In the genomic region with DNA sequence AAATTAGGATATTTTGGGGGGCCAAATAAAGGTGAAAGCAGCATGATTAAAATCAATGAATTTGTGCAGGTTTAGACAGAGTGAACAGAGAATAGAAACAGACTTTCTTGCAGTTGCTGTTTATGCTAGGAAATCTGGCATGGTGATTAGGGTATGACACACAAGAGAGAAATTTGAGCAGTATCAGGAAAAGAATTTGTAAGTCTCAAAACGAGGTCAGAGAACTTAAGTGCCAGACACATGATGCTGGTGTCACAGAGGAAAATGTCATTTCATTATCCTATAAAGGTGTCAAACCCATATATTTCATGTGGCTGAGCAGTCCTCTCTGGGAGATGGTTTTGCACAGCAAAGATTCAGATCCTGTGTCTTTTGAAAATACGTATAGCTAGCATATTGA, we compare ENCODE assay signal across 15 cellular contexts. TPM values are rescaled to one million over a fixed set of nuclear protein-coding genes. Genes with fewer than 3 reads are reported as not detected.
DNase-seq lines count a peak whose midpoint lies in the region; ATAC-seq and TF ChIP-seq lines count a peak whose summit lies in the region.
"Had no signal": no experiment of that assay in that cellular context is flagged by ENCODE, and none has a peak within 500 bp of the region (broad histone marks: within the 10 kb centered on the region; RNA-seq: fewer than 3 reads in every experiment).

No MANE protein-coding gene starts in this region.

- TF ChIP-seq POLR2A in vagina (IDR thresholded peaks at IDR 0.05), result no peak

- H3K27ac Mint-ChIP-seq in type B pancreatic cell, result no peak overlapping the region
- H3K27ac Mint-ChIP-seq: GM23338, progenitor cell of endocrine pancreas had no signal

- ATAC-seq in Right ventricle myocardium inferior (peak; percentile 63), HG03520 (IDR thresholded peaks at IDR 0.05; ENCODE audit: unreplicated experiment) (no peak)
- ATAC-seq: GM23338 had no signal

- H3K4me3 ChIP-seq in vagina, result no peak overlapping the region
- H3K4me3 ChIP-seq: GM23338, SJCRH30 had no signal

- DNase-seq in Right ventricle myocardium inferior (ENCODE audit: missing footprints) (no peak), cardiac septum (ENCODE audit: low spot score) (no peak), astrocyte of the hippocampus (ENCODE audit: low read depth, low spot score) (peak; percentile 84), hepatic stellate cell (ENCODE audit: low spot score) (peak; percentile 56), vagina (ENCODE audit: extremely low spot score in 2 of 2) (no peak), type B pancreatic cell (ENCODE audit: extremely low spot score, unreplicated experiment) (no peak)
- DNase-seq in activated CD4-positive, alpha-beta T cell treated with anti-CD3 and anti-CD28 coated beads for 4 hours, result no peak
- DNase-seq: central memory CD4-positive, alpha-beta T cell; NCI-H187 treated with DMSO at 0.1 percent for 48 hours had no signal

- peak overlapping the region; percentile 51 for H3K27ac ChIP-seq in vagina
- H3K27ac ChIP-seq: SJCRH30 had no signal

- H3K36me3 Mint-ChIP-seq in type B pancreatic cell, result no peaks in the 10 kb centered on the region

- H3K27me3 Mint-ChIP-seq in type B pancreatic cell, result no peaks in the 10 kb centered on the region
- H3K27me3 Mint-ChIP-seq: progenitor cell of endocrine pancreas had no signal

- intact Hi-C loops in Right ventricle myocardium inferior (cut with DNase I), result no loop called here
- intact Hi-C loops in cardiac septum (cut with DNase I), result no loop called here
- intact Hi-C loops in vagina (cut with DNase I), result no loop called here

- no peaks in the 10 kb centered on the region for H3K4me1 ChIP-seq in vagina

- no peaks in the 10 kb centered on the region for H3K9me3 ChIP-seq in vagina
- H3K9me3 ChIP-seq: SJCRH30 had no signal

- H3K9me3 Mint-ChIP-seq in type B pancreatic cell, result no peaks in the 10 kb centered on the region
- H3K9me3 Mint-ChIP-seq: GM23338 had no signal

- H3K4me1 Mint-ChIP-seq in type B pancreatic cell (ENCODE audit: unreplicated experiment), result no peaks in the 10 kb centered on the region
- H3K4me1 Mint-ChIP-seq: GM23338 had no signal

- no peak for TF ChIP-seq CTCF in vagina (IDR thresholded peaks at IDR 0.05)
- no peak for TF ChIP-seq CTCF in type B pancreatic cell (conservative IDR thresholded peaks at IDR 0.05)

- no peak overlapping the region for H3K4me3 Mint-ChIP-seq in type B pancreatic cell
- H3K4me3 Mint-ChIP-seq: GM23338 had no signal

- H3K27me3 ChIP-seq in vagina, result no peaks in the 10 kb centered on the region
- H3K27me3 ChIP-seq: SJCRH30 had no signal

- no peaks in the 10 kb centered on the region for H3K36me3 ChIP-seq in vagina
- H3K36me3 ChIP-seq: SJCRH30 had no signal

RNA-seq across cellular contexts. Expression of gene LVRN, which starts 15.7 kb away (rescaled TPM):
- total RNA-seq in Right ventricle myocardium inferior (1.3 TPM), cardiac septum (0.27 TPM), vagina (1.7 TPM), type B pancreatic cell (ENCODE audit: low replicate concordance) (0.19 TPM in 1 of 2 replicates, not detected in the other)
- total RNA-seq: A673; activated CD8-positive, alpha-beta memory T cell treated with anti-CD3 and anti-CD28 coated beads for 36 hours had no signal

RNA-seq across cellular contexts. Expression of gene ARL14EPL, which starts 54.3 kb away (rescaled TPM):
- total RNA-seq in Right ventricle myocardium inferior, result not detected
- not detected for total RNA-seq in cardiac septum
- not detected for total RNA-seq in vagina
- total RNA-seq in type B pancreatic cell (ENCODE audit: low replicate concordance), result not detected in 2 replicates
- total RNA-seq: A673; activated CD8-positive, alpha-beta memory T cell treated with anti-CD3 and anti-CD28 coated beads for 36 hours; GM23338; progenitor cell of endocrine pancreas had no signal

Comparison
In these comparisons a context has a peak if more than half of its experiments do, and no peak if none do; other contexts are left out.
1. DNase-seq: peak in astrocyte of the hippocampus (single experiment) and hepatic stellate cell (single experiment); none in Right ventricle myocardium inferior (single experiment), cardiac septum (single experiment), vagina (0 of 2), activated CD4-positive, alpha-beta T cell treated with anti-CD3 and anti-CD28 coated beads for 4 hours (0 of 2) and type B pancreatic cell (single experiment).